ENCODE assay signal across 13 cellular contexts in the genomic region with DNA sequence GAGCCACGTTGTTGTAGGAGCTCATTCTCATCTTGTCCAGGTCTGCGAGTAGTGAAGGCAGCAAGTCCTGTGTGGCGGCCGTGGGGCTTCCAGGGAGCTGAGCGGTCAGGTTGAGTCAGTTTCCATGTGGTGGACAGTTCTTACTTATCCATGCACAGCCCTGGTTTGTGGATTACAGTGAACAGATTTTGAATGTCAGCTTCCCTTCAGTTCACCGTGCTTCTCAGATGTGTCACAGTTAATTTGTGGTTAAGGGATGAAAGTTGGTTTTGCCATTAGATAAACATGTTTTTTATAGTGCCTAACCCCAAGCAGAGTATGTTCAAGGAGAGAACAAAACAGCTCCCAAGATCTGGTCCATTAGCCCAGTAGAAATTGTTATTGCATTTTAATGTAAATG.
DNase-seq lines count a peak whose midpoint lies in the region; TF ChIP-seq lines count a peak whose summit lies in the region.
"Had no signal": no experiment of that assay in that cellular context is flagged by ENCODE, and none has a peak within 500 bp of the region (broad histone marks: within the 10 kb centered on the region; RNA-seq: fewer than 3 reads in every experiment).

No MANE protein-coding gene starts in this region.

- H2AFZ ChIP-seq in mammary epithelial cell (ENCODE audit: low read depth, low read length) = no peak overlapping the region

- 0 out of 2 replicates have a peak, but pooled peaks cover 2% of the 10 kb centered on the region for H3K9me3 ChIP-seq in MG63
- no peaks in the 10 kb centered on the region for H3K9me3 ChIP-seq in mammary epithelial cell (replicated peaks; ENCODE audit: insufficient read depth, low read length)
- H3K9me3 ChIP-seq: A549, ovary had no signal

- no peak for TF ChIP-seq CTCF in mammary epithelial cell (conservative IDR thresholded peaks at IDR 0.05 in 1 of 2, IDR thresholded peaks at IDR 0.05 in 1 of 2; ENCODE audit: extremely low read depth in 1 of 2, insufficient read depth in 1 of 2, low read depth in 1 of 2, low read length in 2 of 2)

- H3K9ac ChIP-seq in mammary epithelial cell (ENCODE audit: insufficient read depth, low read length) = no peak overlapping the region

- H3K27ac ChIP-seq in mammary epithelial cell (ENCODE audit: insufficient read depth, low read depth, low read length) = no peak overlapping the region
- H3K27ac ChIP-seq: A549, ovary had no signal

- H3K79me2 ChIP-seq in mammary epithelial cell (ENCODE audit: insufficient read depth, low read length) = peaks cover 72% of the 10 kb centered on the region

- no peak overlapping the region for H3K4me2 ChIP-seq in mammary epithelial cell (ENCODE audit: insufficient read depth, low read depth, low read length)
- H3K4me2 ChIP-seq: A549 had no signal

- WGBS in mammary epithelial cell (ENCODE audit: low coverage, missing lambda C conversion rate) = 80% methylated on average over 5 of the region's 6 CpGs

- no peaks in the 10 kb centered on the region for H4K20me1 ChIP-seq in mammary epithelial cell (ENCODE audit: insufficient read depth, low read length)

- no peak overlapping the region for H3K4me3 ChIP-seq in MG63
- H3K4me3 ChIP-seq in mammary epithelial cell (replicated peaks in 1 of 3; ENCODE audit: insufficient read depth in 1 of 3, low read depth in 2 of 3, low read length in 3 of 3) = no peak overlapping the region
- H3K4me3 ChIP-seq in skeletal muscle cell (ENCODE audit: low read depth, low read length) = no peak overlapping the region
- H3K4me3 ChIP-seq: A549, dorsolateral prefrontal cortex, GM12878, ovary had no signal

- in situ Hi-C loops in mammary epithelial cell (cut with MboI; ENCODE audit: low sequenced_read_pairs in 2 of 2) = no loop called here

- CTCF ChIA-PET in mammary epithelial cell (lab: Charles Lee; ENCODE audit: low non-redundant PET) = interaction anchor here (0.6 kb wide), 1 partner anchor 300 kb away, joined by 3 read pairs; no protein-coding TSS in a partner anchor

- intact Hi-C loops in mammary epithelial cell (cut with micrococcal nuclease) = no loop called here

- peaks cover 14% of the 10 kb centered on the region for H3K36me3 ChIP-seq in MG63
- H3K36me3 ChIP-seq in mammary epithelial cell (ENCODE audit: insufficient read depth, low read length) = no peaks in the 10 kb centered on the region
- H3K36me3 ChIP-seq: ovary had no signal

- H3K27me3 ChIP-seq in MG63 (no peaks in the 10 kb centered on the region), mammary epithelial cell (ENCODE audit: insufficient read depth, low read length) (no peaks in the 10 kb centered on the region)
- H3K27me3 ChIP-seq: dorsolateral prefrontal cortex, ovary had no signal

- peak; percentile 35 for DNase-seq in activated CD4-positive, alpha-beta T cell treated with anti-CD3 and anti-CD28 coated beads for 48 hours
- DNase-seq in activated CD4-positive, alpha-beta T cell treated with anti-CD3 and anti-CD28 coated beads for 1 hour = no peak
- DNase-seq in MG63 (peak; percentile 73), mammary epithelial cell (peak; percentile 84), skeletal muscle cell (ENCODE audit: low read depth) (peak; percentile 84), hypothalamus (lab: John Stamatoyannopoulos, UW) (no peak), nucleus accumbens (lab: John Stamatoyannopoulos, UW) (no peak), GDM1 (lab: John Stamatoyannopoulos, UW) (no peak)
- DNase-seq: dorsolateral prefrontal cortex, NCI-H1436 treated with DMSO at 0.1 percent for 48 hours, ovary had no signal

- dilution Hi-C loops in mammary epithelial cell (cut with HindIII; ENCODE audit: low sequenced_read_pairs) = loop anchor here (5.0 kb wide), 1 partner anchor 40 kb away; no protein-coding TSS in a partner anchor

- H3K4me1 ChIP-seq in mammary epithelial cell (ENCODE audit: insufficient read depth, low read length) = peaks cover 36% of the 10 kb centered on the region
- H3K4me1 ChIP-seq: A549 had no signal

- BruUV-seq in mammary epithelial cell (replicated peaks; lab: Mats Ljungman, UMichigan) = no TSS peak

Comparison
In these comparisons a context has a peak if more than half of its experiments do, and no peak if none do; other contexts are left out.
1. DNase-seq: peak in activated CD4-positive, alpha-beta T cell treated with anti-CD3 and anti-CD28 coated beads for 48 hours (single experiment), MG63 (single experiment), mammary epithelial cell (single experiment) and skeletal muscle cell (single experiment); none in activated CD4-positive, alpha-beta T cell treated with anti-CD3 and anti-CD28 coated beads for 1 hour (single experiment), hypothalamus (0 of 51), nucleus accumbens (0 of 56) and GDM1 (single experiment).